In genomic region chr11:65911682-65912568, GRCh38 we compare ENCODE assay signal across 8 cellular contexts. TPM values are rescaled to one million over a fixed set of nuclear protein-coding genes. Genes with fewer than 3 reads are reported as not detected.
DNase-seq lines count a peak whose midpoint lies in the region; ATAC-seq and TF ChIP-seq lines count a peak whose summit lies in the region.

No MANE protein-coding gene starts in this region.

- no peak for TF ChIP-seq POLR2A in upper lobe of left lung (IDR thresholded peaks at IDR 0.05)

- H3K79me2 ChIP-seq in DND-41 (ENCODE audit: insufficient read depth, low read length): peaks cover 4% of the 10 kb centered on the region

- no peak overlapping the region for H2AFZ ChIP-seq in DND-41 (ENCODE audit: low read depth, low read length)

- no peaks in the 10 kb centered on the region for H3K36me3 Mint-ChIP-seq in activated naive CD8-positive, alpha-beta T cell treated with anti-CD3 and anti-CD28 coated beads, Interleukin-2, amount 50 U/mL, for 24 hours (ENCODE audit: low read depth)

- H3K4me1 Mint-ChIP-seq in activated naive CD8-positive, alpha-beta T cell treated with anti-CD3 and anti-CD28 coated beads, Interleukin-2, amount 50 U/mL, for 24 hours: peaks cover 37% of the 10 kb centered on the region

- ATAC-seq in DND-41 (ENCODE audit: insufficient read depth, low read depth) (no peak), upper lobe of left lung (ENCODE audit: low FRiP score in 2 of 2) (peak in 1 of 2 donors; percentile 51), HG03095 (IDR thresholded peaks at IDR 0.05; ENCODE audit: unreplicated experiment) (no peak), HG03442 (IDR thresholded peaks at IDR 0.05; ENCODE audit: unreplicated experiment) (no peak), HG03342 (IDR thresholded peaks at IDR 0.05; ENCODE audit: unreplicated experiment) (no peak)
- no peak for ATAC-seq in activated naive CD8-positive, alpha-beta T cell treated with anti-CD3 and anti-CD28 coated beads, Interleukin-2, amount 50 U/mL, for 24 hours

- peak; percentile 46 for TF ChIP-seq CTCF in DND-41 (IDR thresholded peaks at IDR 0.05; ENCODE audit: borderline replicate concordance, extremely low read depth, low read length, poor library complexity, severe bottlenecking)
- peak; percentile 46 for TF ChIP-seq CTCF in LNCaP clone FGC (IDR thresholded peaks at IDR 0.05; ENCODE audit: control insufficient read depth, extremely low read depth, insufficient read depth)
- TF ChIP-seq CTCF in upper lobe of left lung (IDR thresholded peaks at IDR 0.05): peak in 5 of 6 experiments; percentile 31 to 48 (median 38)

- H3K4me3 ChIP-seq in DND-41 (ENCODE audit: low read depth in 1 of 2, low read length in 2 of 2) (no peak overlapping the region), LNCaP clone FGC (ENCODE audit: low read depth, low read length) (no peak overlapping the region), upper lobe of left lung (no peak overlapping the region)

- H3K27ac ChIP-seq in DND-41 (ENCODE audit: low read length) (no peak overlapping the region), upper lobe of left lung (peak overlapping the region; percentile 20 to 67 (median 64))

- peaks cover 4% of the 10 kb centered on the region; the same call in 1 of the 2 replicates for H3K36me3 ChIP-seq in DND-41 (ENCODE audit: insufficient read depth, low read length)
- no peaks in the 10 kb centered on the region for H3K36me3 ChIP-seq in upper lobe of left lung

- no peak overlapping the region for H3K9ac ChIP-seq in DND-41 (ENCODE audit: low read depth, low read length)

- no peak for DNase-seq in DND-41
- peak; percentile 25 for DNase-seq in LNCaP clone FGC (ENCODE audit: low read depth)
- no peak for DNase-seq in activated naive CD8-positive, alpha-beta T cell treated with anti-CD3 and anti-CD28 coated beads, Interleukin-2, amount 50 U/mL, for 24 hours
- DNase-seq in iris pigment epithelial cell (ENCODE audit: low read depth): peak; percentile 27
- DNase-seq in upper lobe of left lung: no peak

- H3K4me3 Mint-ChIP-seq in activated naive CD8-positive, alpha-beta T cell treated with anti-CD3 and anti-CD28 coated beads, Interleukin-2, amount 50 U/mL, for 24 hours: no peak overlapping the region

- H3K27me3 ChIP-seq in DND-41 (ENCODE audit: insufficient read depth, low read length, poor library complexity) (peaks cover 3% of the 10 kb centered on the region), upper lobe of left lung (no peaks in the 10 kb centered on the region)

- no peaks in the 10 kb centered on the region for H3K9me3 ChIP-seq in DND-41 (ENCODE audit: insufficient read depth, low read length, severe bottlenecking)
- no peaks in the 10 kb centered on the region for H3K9me3 ChIP-seq in upper lobe of left lung

- H3K4me1 ChIP-seq in DND-41 (ENCODE audit: insufficient read depth, low read length) (peaks cover 10% of the 10 kb centered on the region), upper lobe of left lung (peaks cover 33 to 36% (median 35%) of the 10 kb centered on the region in 4 donors)

- no peak for TF ChIP-seq EP300 in upper lobe of left lung (IDR thresholded peaks at IDR 0.05)

- H3K27ac Mint-ChIP-seq in activated naive CD8-positive, alpha-beta T cell treated with anti-CD3 and anti-CD28 coated beads, Interleukin-2, amount 50 U/mL, for 24 hours: peak overlapping the region; percentile 54

- H3K4me2 ChIP-seq in DND-41 (ENCODE audit: insufficient read depth, low read length): no peak overlapping the region

- H4K20me1 ChIP-seq in DND-41 (ENCODE audit: insufficient read depth, low read length): peaks cover 2% of the 10 kb centered on the region; the same call in 1 of the 2 replicates

- WGBS in upper lobe of left lung, 2 donors: 15 to 23% methylated on average over 11 to 14 of the region's 14 CpGs

- no peaks in the 10 kb centered on the region for H3K9me3 Mint-ChIP-seq in activated naive CD8-positive, alpha-beta T cell treated with anti-CD3 and anti-CD28 coated beads, Interleukin-2, amount 50 U/mL, for 24 hours

- no peaks in the 10 kb centered on the region for H3K27me3 Mint-ChIP-seq in activated naive CD8-positive, alpha-beta T cell treated with anti-CD3 and anti-CD28 coated beads, Interleukin-2, amount 50 U/mL, for 24 hours

RNA-seq across cellular contexts. Expression of gene C11orf68, which starts 6.9 kb away (rescaled TPM):
- total RNA-seq in upper lobe of left lung: 10 to 100 TPM; 11.5 to 42.4 (median 24.3) TPM

RNA-seq across cellular contexts. Expression of gene DRAP1, which starts 7.3 kb away (rescaled TPM):
- 100 to 1,000 TPM in 1 of 6 donors, 10 to 100 TPM in 5; 60.3 to 111 (median 80.0) TPM for total RNA-seq in upper lobe of left lung

RNA-seq across cellular contexts. Expression of gene FOSL1, which starts 11.7 kb away (rescaled TPM):
- 10 to 100 TPM in 3 of 6 donors, 1 to 10 TPM in 3; 1.8 to 16.9 (median 8.2) TPM for total RNA-seq in upper lobe of left lung

RNA-seq across cellular contexts. Expression of gene CCDC85B, which starts 21.5 kb away (rescaled TPM):
- total RNA-seq in upper lobe of left lung: 10 to 100 TPM; 19.9 to 69.7 (median 37.2) TPM

RNA-seq across cellular contexts. Expression of gene FIBP, which starts 23.7 kb away (rescaled TPM):
- total RNA-seq in upper lobe of left lung: 10 to 100 TPM; 46.8 to 77.7 (median 57.0) TPM

Comparison
In these comparisons a context has a peak if more than half of its experiments do, and no peak if none do; other contexts are left out.
1. DNase-seq: peak in LNCaP clone FGC (single experiment) and iris pigment epithelial cell (single experiment); none in DND-41 (single experiment), activated naive CD8-positive, alpha-beta T cell treated with anti-CD3 and anti-CD28 coated beads, Interleukin-2, amount 50 U/mL, for 24 hours (single experiment) and upper lobe of left lung (0 of 2).
2. Peak in every context shown above with its lines, with median percentiles within 50 percentile points of each other: CTCF ChIP-seq.